ENCODE assay signal across 36 cellular contexts in the genomic region with DNA sequence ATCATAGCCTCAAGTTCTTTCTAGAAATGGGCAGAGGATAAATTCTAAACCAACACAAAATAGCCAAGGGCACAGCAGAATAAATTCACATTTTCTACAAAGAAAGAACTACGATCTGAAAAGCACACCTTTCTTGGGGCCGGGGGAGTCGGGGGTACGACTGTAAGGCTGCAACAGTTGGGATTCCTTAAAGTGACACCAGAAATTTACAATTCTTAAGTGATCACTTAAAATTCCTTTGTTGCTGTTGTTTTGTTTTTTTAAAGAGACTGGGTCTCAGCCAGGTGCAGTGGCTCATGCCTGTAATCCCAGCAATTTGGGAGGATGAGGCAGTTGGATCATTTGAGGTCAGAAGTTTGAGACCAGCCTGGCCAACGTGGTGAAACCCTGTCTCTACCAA.
"Had no signal": no experiment of that assay in that cellular context is flagged by ENCODE, and none has a peak within 500 bp of the region (broad histone marks: within the 10 kb centered on the region; RNA-seq: fewer than 3 reads in every experiment).

No MANE protein-coding gene starts in this region.

- H3K27ac Mint-ChIP-seq: activated B cell treated with CpG ODN at 0.5 μM for 24 hours; activated CD8-positive, alpha-beta T cell treated with anti-CD3 and anti-CD28 coated beads for 36 hours; activated naive CD8-positive, alpha-beta T cell treated with anti-CD3 and anti-CD28 coated beads for 36 hours; activated T-cell treated with anti-CD3 and anti-CD28 coated beads, Interleukin-2, amount 50 U/mL, for 72 hours had no signal

- ATAC-seq: activated CD8-positive, alpha-beta T cell treated with anti-CD3 and anti-CD28 coated beads for 36 hours; activated T-cell treated with anti-CD3 and anti-CD28 coated beads, Interleukin-2, amount 50 U/mL, for 72 hours; activated T-helper 17 cell treated with anti-CD3 and anti-CD28 coated beads, Interleukin-2, amount 50 U/mL, for 72 hours; Right ventricle myocardium inferior had no signal

- H3K27me3 Mint-ChIP-seq: activated B cell treated with CpG ODN at 0.5 μM for 24 hours; activated CD8-positive, alpha-beta T cell treated with anti-CD3 and anti-CD28 coated beads for 36 hours; activated naive CD8-positive, alpha-beta T cell treated with anti-CD3 and anti-CD28 coated beads for 36 hours; activated T-helper 17 cell treated with anti-CD3 and anti-CD28 coated beads, Interleukin-2, amount 50 U/mL, for 72 hours had no signal

- H3K9me3 ChIP-seq: MG63 had no signal

- H3K4me3 ChIP-seq: MG63, PC-9 had no signal

- H3K27ac ChIP-seq: brain microvascular endothelial cell, PC-9, RWPE1 had no signal

- H3K4me3 Mint-ChIP-seq: activated B cell treated with CpG ODN at 0.5 μM for 24 hours; activated CD8-positive, alpha-beta T cell treated with anti-CD3 and anti-CD28 coated beads for 36 hours; activated naive CD8-positive, alpha-beta T cell treated with anti-CD3 and anti-CD28 coated beads for 36 hours; activated T-cell treated with anti-CD3 and anti-CD28 coated beads, Interleukin-2, amount 50 U/mL, for 72 hours; activated T-helper 17 cell treated with anti-CD3 and anti-CD28 coated beads, Interleukin-2, amount 50 U/mL, for 72 hours had no signal

- H3K9me3 Mint-ChIP-seq: activated B cell treated with CpG ODN at 0.5 μM for 24 hours; activated CD8-positive, alpha-beta T cell treated with anti-CD3 and anti-CD28 coated beads for 36 hours; activated naive CD8-positive, alpha-beta T cell treated with anti-CD3 and anti-CD28 coated beads for 36 hours; activated T-cell treated with anti-CD3 and anti-CD28 coated beads, Interleukin-2, amount 50 U/mL, for 72 hours; activated T-helper 17 cell treated with anti-CD3 and anti-CD28 coated beads, Interleukin-2, amount 50 U/mL, for 72 hours had no signal

- H3K4me1 Mint-ChIP-seq: activated B cell treated with CpG ODN at 0.5 μM for 24 hours; activated naive CD8-positive, alpha-beta T cell treated with anti-CD3 and anti-CD28 coated beads for 36 hours; activated T-helper 17 cell treated with anti-CD3 and anti-CD28 coated beads, Interleukin-2, amount 50 U/mL, for 72 hours had no signal

- H3K27me3 ChIP-seq: brain microvascular endothelial cell, MG63 had no signal

- DNase-seq: activated B cell treated with CpG ODN at 0.5 μM for 24 hours; activated CD4-positive, alpha-beta T cell treated with anti-CD3 and anti-CD28 coated beads for 4 hours; activated CD4-positive, CD25-positive, alpha-beta regulatory T cell treated with anti-CD3 and anti-CD28 coated beads, Interleukin-2, amount 50 U/mL, for 72 hours; activated CD8-positive, alpha-beta T cell treated with anti-CD3 and anti-CD28 coated beads for 36 hours; activated effector memory CD4-positive, alpha-beta T cell treated with anti-CD3 and anti-CD28 coated beads, Interleukin-2, amount 50 U/mL, for 16 hours; activated naive CD4-positive, alpha-beta T cell; activated naive CD4-positive, alpha-beta T cell treated with anti-CD3 and anti-CD28 coated beads, Interleukin-2, amount 50 U/mL, for 16 hours; activated naive CD8-positive, alpha-beta T cell treated with anti-CD3 and anti-CD28 coated beads for 36 hours; activated T-cell treated with anti-CD3 and anti-CD28 coated beads, Interleukin-2, amount 50 U/mL, for 1 hour; activated T-cell treated with anti-CD3 and anti-CD28 coated beads, Interleukin-2, amount 50 U/mL, for 72 hours; amniotic stem cell; aorta; brain microvascular endothelial cell; central memory CD4-positive, alpha-beta T cell; Kasumi-1; KG1; MG63; NCI-H1092; NCI-H1436 treated with DMSO at 0.1 percent for 48 hours; NCI-H1694 treated with DMSO at 0.1 percent for 48 hours; NCI-H2029 treated with DMSO at 0.1 percent for 48 hours; NCI-H2107; NCI-H2171; NCI-H510A; NCI-H526; NCI-H748 treated with DMSO at 0.1 percent for 48 hours; NK-92 treated with Interleukin-12 subunit alpha and Interleukin-12 subunit beta, amount 100 ng/mL, for 24 hours; PC-9; SIG-M5; SW 1271; T-helper 1 cell; T-helper 2 cell; T-helper 9 cell had no signal
